11 cellular contexts compared by ENCODE assay signal in the genomic region with DNA sequence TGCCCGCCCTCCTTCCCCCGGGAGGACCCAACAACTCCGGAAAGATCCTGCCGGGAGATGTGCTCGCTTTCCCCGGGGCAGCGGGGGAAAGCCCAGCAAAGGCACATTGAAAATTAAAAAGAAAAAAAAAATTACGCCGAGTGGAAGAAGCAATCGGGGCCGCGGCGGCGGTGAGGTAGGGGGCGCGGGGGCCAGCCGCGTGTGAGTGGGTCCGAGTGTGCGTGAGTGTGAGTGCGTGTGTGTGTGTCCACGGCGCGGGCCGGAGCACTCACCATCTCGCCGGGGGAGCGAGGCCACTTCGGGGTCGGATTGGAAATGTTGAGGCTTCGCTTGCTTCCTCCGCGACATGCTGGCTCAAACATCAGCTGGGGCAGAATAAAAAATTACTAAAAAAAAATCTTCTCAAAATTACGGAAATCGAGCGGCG. TPM values are rescaled to one million over a fixed set of nuclear protein-coding genes. Genes with fewer than 3 reads are reported as not detected.
DNase-seq lines count a peak whose midpoint lies in the region; ATAC-seq and TF ChIP-seq lines count a peak whose summit lies in the region.
"Had no signal": no experiment of that assay in that cellular context is flagged by ENCODE, and none has a peak within 500 bp of the region (broad histone marks: within the 10 kb centered on the region; RNA-seq: fewer than 3 reads in every experiment).

A gene (minus strand): TSS at position 377 of the 427 bp plus-strand sequence. CDS start 29 bp downstream, at position 348.

- H3K9me3 ChIP-seq in HAP-1 = no peaks in the 10 kb centered on the region
- H3K9me3 ChIP-seq in smooth muscle cell (replicated peaks; ENCODE audit: low read depth) = no peaks in the 10 kb centered on the region

- 1% methylated on average over 34 of the region's 37 CpGs for WGBS in smooth muscle cell (ENCODE audit: low lambda C conversion rate)

- no peaks in the 10 kb centered on the region for H3K36me3 Mint-ChIP-seq in brain
- H3K36me3 Mint-ChIP-seq in T-cell = no peaks in the 10 kb centered on the region

- CTCF ChIA-PET in T-cell (lab: Charles Lee) = no interaction called here

- H3K9me3 Mint-ChIP-seq in brain (peaks cover 0 to 3% (median 0%) of the 10 kb centered on the region in 5 experiments), T-cell (no peaks in the 10 kb centered on the region)

- H3K9ac ChIP-seq in smooth muscle cell (ENCODE audit: low read depth) = peak within 1 kb of the TSS; percentile 63

- H3K27me3 Mint-ChIP-seq in brain = peaks cover 61% of the 10 kb centered on the region
- H3K27me3 Mint-ChIP-seq in T-cell = peaks cover 43 to 71% of the 10 kb centered on the region in 2 donors

- H3K4me3 Mint-ChIP-seq in brain (peak within 1 kb of the TSS; percentile 83 to 94 (median 89)), T-cell (peak within 1 kb of the TSS in 1 of 3 donors; percentile 16)
- H3K4me3 Mint-ChIP-seq: central memory CD8-positive, alpha-beta T cell had no signal

- DNase-seq in HAP-1 (ENCODE audit: low spot score in 2 of 2) = no peak
- DNase-seq in kidney epithelial cell (ENCODE audit: low read depth) = no peak
- no peak for DNase-seq in smooth muscle cell (lab: John Stamatoyannopoulos, UW; ENCODE audit: unreplicated experiment)
- no peak for DNase-seq in stimulated activated naive CD4-positive, alpha-beta T cell treated with Interleukin-2 at 50 U/mL for 16 hours (lab: John Stamatoyannopoulos, UW)
- no peak for DNase-seq in GM13977 (ENCODE audit: low spot score)
- no peak for DNase-seq in T-cell
- DNase-seq: T-helper 1 cell had no signal

- H3K36me3 ChIP-seq in HAP-1 (replicated peaks) (0 out of 2 replicates have a peak, but pooled peaks cover 5% of the 10 kb centered on the region), kidney epithelial cell (ENCODE audit: control insufficient read depth, insufficient read depth, low read length) (no peaks in the 10 kb centered on the region), smooth muscle cell (ENCODE audit: low read depth) (no peaks in the 10 kb centered on the region)

- no peaks in the 10 kb centered on the region for H4K20me1 ChIP-seq in smooth muscle cell (ENCODE audit: low read depth)

- H3K4me1 ChIP-seq in HAP-1 (peaks cover 27% of the 10 kb centered on the region), smooth muscle cell (ENCODE audit: low read depth) (peaks cover 44% of the 10 kb centered on the region)

- H3K27me3 ChIP-seq in HAP-1 (ENCODE audit: low read depth) (no peaks in the 10 kb centered on the region), kidney epithelial cell (ENCODE audit: control insufficient read depth, insufficient read depth, low read length) (no peaks in the 10 kb centered on the region), smooth muscle cell (ENCODE audit: low read depth) (peaks cover 41% of the 10 kb centered on the region)

- H3K27ac Mint-ChIP-seq in brain (peak within 1 kb of the TSS; percentile 77 to 99 (median 93)), T-cell (no peak within 1 kb of the TSS)

- in situ Hi-C loops in HAP-1 (cut with MboI; ENCODE audit: low sequenced_read_pairs) = loop anchor here (25.0 kb wide), 1 partner anchor 611 kb away; no protein-coding TSS in a partner anchor
- in situ Hi-C loops in GM13977 (cut with MboI; ENCODE audit: low pct_unique_long_range_greater_than_20kb, low sequenced_read_pairs, unreplicated experiment) = no loop called here

- peak within 1 kb of the TSS; percentile 90 for H3K4me2 ChIP-seq in smooth muscle cell

- peak within 1 kb of the TSS; percentile 48 for H3K27ac ChIP-seq in smooth muscle cell (ENCODE audit: low read depth)

- peak within 1 kb of the TSS; percentile 88 for H3K4me3 ChIP-seq in HAP-1
- peak within 1 kb of the TSS; percentile 69 for H3K4me3 ChIP-seq in kidney epithelial cell (ENCODE audit: low read depth, low read length)
- H3K4me3 ChIP-seq in smooth muscle cell = peak within 1 kb of the TSS; percentile 76

- POLR2A ChIA-PET in T-cell (lab: Charles Lee) = no interaction called here

- ATAC-seq in T-cell (replicated peaks in 1 of 4) (no peak), GM21360 (IDR thresholded peaks at IDR 0.05; ENCODE audit: unreplicated experiment) (no peak)

- peaks cover 43% of the 10 kb centered on the region for H3K4me1 Mint-ChIP-seq in brain
- peaks cover 0 to 15% (median 7%) of the 10 kb centered on the region in 3 donors for H3K4me1 Mint-ChIP-seq in T-cell

- H2AFZ ChIP-seq in smooth muscle cell (ENCODE audit: low read depth) = peak within 1 kb of the TSS; percentile 97

- H3K79me2 ChIP-seq in smooth muscle cell (ENCODE audit: low read depth) = peaks cover 41% of the 10 kb centered on the region

- TF ChIP-seq CTCF in brain (conservative IDR thresholded peaks at IDR 0.05) = no peak
- no peak for TF ChIP-seq CTCF in kidney epithelial cell (IDR thresholded peaks at IDR 0.05; ENCODE audit: insufficient read depth, low read length, poor library complexity, severe bottlenecking)
- no peak for TF ChIP-seq CTCF in smooth muscle cell (IDR thresholded peaks at IDR 0.05; ENCODE audit: borderline replicate concordance, insufficient read depth, poor library complexity, severe bottlenecking)
- TF ChIP-seq CTCF in GM13977 (IDR thresholded peaks at IDR 0.05; ENCODE audit: extremely low read depth, insufficient read depth, missing control alignments) = no peak

- no peaks in the 10 kb centered on the region for H3F3A ChIP-seq in smooth muscle cell (ENCODE audit: low read depth)

RNA-seq across cellular contexts. Expression of the gene that starts here (rescaled TPM):
- polyA plus RNA-seq in brain (ENCODE audit: insufficient read depth, low read depth, low replicate concordance) = 21.6 TPM
- total RNA-seq in kidney epithelial cell = 12.3 and 14.8 TPM in 2 replicates
- total RNA-seq in smooth muscle cell = 1.7 and 6.2 TPM in 2 replicates
- polyA plus RNA-seq in smooth muscle cell = 1.6 and 2.2 TPM in 2 replicates
- total RNA-seq in T-cell = under 1 TPM in 1 of 5 donors, not detected in 4; 0.09 TPM
- total RNA-seq: HT-29 had no signal

Comparison
In these comparisons a context has a peak if more than half of its experiments do, and no peak if none do; other contexts are left out.
1. H3K27ac Mint-ChIP-seq: peak in brain (5 of 5); none in T-cell (0 of 2).
2. Peak in every context shown above with its lines, with median percentiles within 50 percentile points of each other: H3K4me3 ChIP-seq.